11 cellular contexts compared by ENCODE assay signal in the genomic region with DNA sequence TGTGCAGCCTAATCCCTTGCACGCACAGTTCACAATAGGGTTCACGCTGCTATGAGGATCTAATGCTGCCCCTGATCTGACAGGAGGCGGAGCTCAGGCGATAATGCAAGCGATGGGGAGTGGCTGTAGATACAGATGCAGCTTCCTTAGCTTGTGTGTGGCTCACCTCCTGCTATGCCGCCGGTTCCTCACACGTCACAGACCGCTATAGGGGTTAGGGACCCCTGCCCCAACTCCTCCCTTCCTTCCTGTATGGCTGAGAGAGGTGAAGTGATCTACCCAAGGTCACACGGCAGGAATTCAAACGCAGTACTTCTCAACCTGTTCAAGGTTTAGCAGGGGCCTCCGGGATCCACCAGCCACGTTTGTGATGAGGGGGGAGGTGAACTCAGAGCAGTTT. TPM values are rescaled to one million over a fixed set of nuclear protein-coding genes. Genes with fewer than 3 reads are reported as not detected.
A peak's percentile ranks its signal among the peaks of the same experiment; 100 is the strongest.
DNase-seq lines count a peak whose midpoint lies in the region; ATAC-seq and TF ChIP-seq lines count a peak whose summit lies in the region.
"Had no signal": no experiment of that assay in that cellular context is flagged by ENCODE, and none has a peak within 500 bp of the region (broad histone marks: within the 10 kb centered on the region; RNA-seq: fewer than 3 reads in every experiment).

No MANE protein-coding gene starts in this region.

- DNase-seq in GM12865 (ENCODE audit: low read depth) (peak; percentile 57), OCI-M2 (lab: John Stamatoyannopoulos, UW; ENCODE audit: unreplicated experiment) (no peak), NCI-H1105 treated with DMSO at 0.1 percent for 48 hours (lab: John Stamatoyannopoulos, UW) (no peak)
- peak in 1 of 2 donors; percentile 32 for DNase-seq in activated T-cell treated with anti-CD3 and anti-CD28 coated beads, Interleukin-2, amount 50 U/mL, for 72 hours
- DNase-seq: islet precursor cell, NCI-H510A treated with DMSO at 0.1 percent for 48 hours had no signal

- H3K9me3 ChIP-seq in OCI-LY3 (ENCODE audit: insufficient read depth, low read length) = no peaks in the 10 kb centered on the region

- H3K79me2 ChIP-seq in OCI-LY3 (ENCODE audit: low read length) = no peaks in the 10 kb centered on the region

- peak overlapping the region; percentile 62 for H3K9ac ChIP-seq in OCI-LY3 (ENCODE audit: low read length)

- no peaks in the 10 kb centered on the region for H4K20me1 ChIP-seq in OCI-LY3 (ENCODE audit: insufficient read depth, low read length)

- H3K4me1 ChIP-seq in OCI-LY3 (ENCODE audit: low read length) = peaks cover 29% of the 10 kb centered on the region

- peak overlapping the region; percentile 72 for H3K4me2 ChIP-seq in OCI-LY3 (ENCODE audit: low read length)

- peak overlapping the region; percentile 96 for H2AFZ ChIP-seq in OCI-LY3 (ENCODE audit: low read depth, low read length)

- peak overlapping the region; percentile 23 to 70 for H3K4me3 Mint-ChIP-seq in activated T-cell treated with anti-CD3 and anti-CD28 coated beads, Interleukin-2, amount 50 U/mL, for 72 hours
- H3K4me3 Mint-ChIP-seq in nephron = peak overlapping the region; percentile 44 to 65 (median 59)

- H3K36me3 Mint-ChIP-seq in activated T-cell treated with anti-CD3 and anti-CD28 coated beads, Interleukin-2, amount 50 U/mL, for 72 hours (ENCODE audit: insufficient read depth in 2 of 2) = no peaks in the 10 kb centered on the region
- no peaks in the 10 kb centered on the region for H3K36me3 Mint-ChIP-seq in nephron (ENCODE audit: low read depth)

- H3K27ac ChIP-seq in OCI-LY3 (ENCODE audit: low read length) = no peak overlapping the region

- no peaks in the 10 kb centered on the region for H3K9me3 Mint-ChIP-seq in activated T-cell treated with anti-CD3 and anti-CD28 coated beads, Interleukin-2, amount 50 U/mL, for 72 hours
- no peaks in the 10 kb centered on the region for H3K9me3 Mint-ChIP-seq in nephron

- H3K4me3 ChIP-seq in GM12865 (ENCODE audit: low read depth, low read length) = no peak overlapping the region; the same call in 1 of the 2 replicates
- peak overlapping the region; percentile 75 for H3K4me3 ChIP-seq in OCI-LY3 (ENCODE audit: low read length)

- H3K4me1 Mint-ChIP-seq in activated T-cell treated with anti-CD3 and anti-CD28 coated beads, Interleukin-2, amount 50 U/mL, for 72 hours (ENCODE audit: low read depth) = peaks cover 4% of the 10 kb centered on the region
- H3K4me1 Mint-ChIP-seq in nephron = no peaks in the 10 kb centered on the region

- H3K27me3 Mint-ChIP-seq in activated T-cell treated with anti-CD3 and anti-CD28 coated beads, Interleukin-2, amount 50 U/mL, for 72 hours (ENCODE audit: low read depth) = no peaks in the 10 kb centered on the region
- peaks cover 4% of the 10 kb centered on the region for H3K27me3 Mint-ChIP-seq in nephron (ENCODE audit: low read depth)

- no peak for ATAC-seq in activated T-cell treated with anti-CD3 and anti-CD28 coated beads, Interleukin-2, amount 50 U/mL, for 72 hours (replicated peaks in 1 of 2)
- no peak for ATAC-seq in HG02981 (IDR thresholded peaks at IDR 0.05; ENCODE audit: unreplicated experiment)
- ATAC-seq in GM18873 (IDR thresholded peaks at IDR 0.05; ENCODE audit: low FRiP score, unreplicated experiment) = no peak
- ATAC-seq: sciatic nerve had no signal

- no peaks in the 10 kb centered on the region for H3K27me3 ChIP-seq in OCI-LY3 (ENCODE audit: low read depth, low read length)

- TF ChIP-seq CTCF in GM12865 (IDR thresholded peaks at IDR 0.05; ENCODE audit: insufficient read depth, low read depth, low read length, missing control alignments) (no peak), OCI-LY3 (IDR thresholded peaks at IDR 0.05; ENCODE audit: low read depth, low read length) (no peak), nephron (IDR thresholded peaks at IDR 0.05; ENCODE audit: unreplicated experiment in 3 of 3) (no peak)

- no peak overlapping the region for H3K27ac Mint-ChIP-seq in activated T-cell treated with anti-CD3 and anti-CD28 coated beads, Interleukin-2, amount 50 U/mL, for 72 hours
- peak overlapping the region; percentile 22 to 65 (median 42) for H3K27ac Mint-ChIP-seq in nephron

- no peaks in the 10 kb centered on the region for H3K36me3 ChIP-seq in OCI-LY3 (replicated peaks; ENCODE audit: low read depth, low read length)

RNA-seq across cellular contexts. Expression of a gene that starts 13.4 kb away (rescaled TPM):
- total RNA-seq in activated T-cell treated with anti-CD3 and anti-CD28 coated beads, Interleukin-2, amount 50 U/mL, for 72 hours = under 1 TPM in 1 of 2 donors, not detected in 1; 0.48 TPM

RNA-seq across cellular contexts. Expression of a gene that starts 52.8 kb away (rescaled TPM):
- 10 to 100 TPM; 27.9 to 30.3 TPM for total RNA-seq in activated T-cell treated with anti-CD3 and anti-CD28 coated beads, Interleukin-2, amount 50 U/mL, for 72 hours
